Comparison of ENCODE assay signal across 13 cellular contexts in genomic region chr17:50835563-50836231, GRCh38. TPM values are rescaled to one million over a fixed set of nuclear protein-coding genes. Genes with fewer than 3 reads are reported as not detected.
DNase-seq lines count a peak whose midpoint lies in the region; ATAC-seq and TF ChIP-seq lines count a peak whose summit lies in the region.
"Had no signal": no experiment of that assay in that cellular context is flagged by ENCODE, and none has a peak within 500 bp of the region (broad histone marks: within the 10 kb centered on the region; RNA-seq: fewer than 3 reads in every experiment).

A gene with protein sequence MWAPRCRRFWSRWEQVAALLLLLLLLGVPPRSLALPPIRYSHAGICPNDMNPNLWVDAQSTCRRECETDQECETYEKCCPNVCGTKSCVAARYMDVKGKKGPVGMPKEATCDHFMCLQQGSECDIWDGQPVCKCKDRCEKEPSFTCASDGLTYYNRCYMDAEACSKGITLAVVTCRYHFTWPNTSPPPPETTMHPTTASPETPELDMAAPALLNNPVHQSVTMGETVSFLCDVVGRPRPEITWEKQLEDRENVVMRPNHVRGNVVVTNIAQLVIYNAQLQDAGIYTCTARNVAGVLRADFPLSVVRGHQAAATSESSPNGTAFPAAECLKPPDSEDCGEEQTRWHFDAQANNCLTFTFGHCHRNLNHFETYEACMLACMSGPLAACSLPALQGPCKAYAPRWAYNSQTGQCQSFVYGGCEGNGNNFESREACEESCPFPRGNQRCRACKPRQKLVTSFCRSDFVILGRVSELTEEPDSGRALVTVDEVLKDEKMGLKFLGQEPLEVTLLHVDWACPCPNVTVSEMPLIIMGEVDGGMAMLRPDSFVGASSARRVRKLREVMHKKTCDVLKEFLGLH (plus strand): TSS chr17:50835586. CDS start chr17:50835938, 352 bp downstream.

- H3K4me1 ChIP-seq in HEK293 (ENCODE audit: control insufficient read depth, insufficient read depth, low read length) (no peaks in the 10 kb centered on the region), ascending aorta (no peaks in the 10 kb centered on the region), skeletal muscle satellite cell (ENCODE audit: control insufficient read depth, insufficient read depth, low read length) (peaks cover 14% of the 10 kb centered on the region)

- no peaks in the 10 kb centered on the region for H3K9me3 ChIP-seq in HEK293 (ENCODE audit: control insufficient read depth, insufficient read depth, low read depth, low read length)
- no peaks in the 10 kb centered on the region for H3K9me3 ChIP-seq in ascending aorta
- H3K9me3 ChIP-seq in skeletal muscle satellite cell (replicated peaks; ENCODE audit: low read length) = no peaks in the 10 kb centered on the region

- no peak for TF ChIP-seq CTCF in HEK293 (tag by site-specific recombination; IDR thresholded peaks at IDR 0.05)
- no peak for TF ChIP-seq CTCF in ascending aorta (IDR thresholded peaks at IDR 0.05)
- no peak for TF ChIP-seq CTCF in kidney epithelial cell (IDR thresholded peaks at IDR 0.05; ENCODE audit: insufficient read depth, low read length, poor library complexity, severe bottlenecking)

- peak within 1 kb of the TSS; percentile 85 for H3K4me2 ChIP-seq in skeletal muscle satellite cell (ENCODE audit: low read length)

- H3K27me3 ChIP-seq in ascending aorta = no peaks in the 10 kb centered on the region
- H3K27me3 ChIP-seq in kidney epithelial cell (ENCODE audit: control insufficient read depth, insufficient read depth, low read length) = peaks cover 25% of the 10 kb centered on the region
- H3K27me3 ChIP-seq in skeletal muscle satellite cell (ENCODE audit: control insufficient read depth, insufficient read depth, low read length) = peaks cover 19% of the 10 kb centered on the region

- peak within 1 kb of the TSS; percentile 59 for H3K9ac ChIP-seq in skeletal muscle satellite cell (ENCODE audit: low read depth, low read length)

- CTCF ChIA-PET in HEK293 (lab: Yijun Ruan, JAX) = interaction anchor here (0.5 to 1.4 kb wide), 7 partner anchors 16 to 226 kb away, joined by 3 to 6 read pairs (median 4); no protein-coding TSS in a partner anchor

- H3K4me3 ChIP-seq in HEK293 (ENCODE audit: low read depth, low read length) (no peak within 1 kb of the TSS), ascending aorta (peak within 1 kb of the TSS; percentile 43 to 64), kidney epithelial cell (ENCODE audit: low read depth, low read length) (peak within 1 kb of the TSS; percentile 19), skeletal muscle satellite cell (ENCODE audit: low read length) (peak within 1 kb of the TSS; percentile 60)

- H3K27ac ChIP-seq in HEK293 (ENCODE audit: extremely low read depth, low read depth, low read length) (no peak within 1 kb of the TSS), ascending aorta (no peak within 1 kb of the TSS)

- DNase-seq in ascending aorta (ENCODE audit: low spot score in 2 of 2) (no peak), kidney epithelial cell (ENCODE audit: low read depth) (no peak), kidney tubule cell (ENCODE audit: low spot score) (no peak)
- DNase-seq: activated B cell treated with CpG ODN at 0.5 μM for 24 hours; activated naive CD4-positive, alpha-beta T cell treated with anti-CD3 and anti-CD28 coated beads, Interleukin-2, amount 50 U/mL, for 16 hours; mesendoderm; NCI-H1092; stimulated activated CD4-positive, alpha-beta T cell treated with anti-CD3 and anti-CD28 coated beads, Interleukin-4, amount 100 ng/mL, for 1 hour had no signal

- intact Hi-C loops in ascending aorta (cut with DNase I) = no loop called here

- ATAC-seq in esophagus mucosa (no peak), GM18861 (IDR thresholded peaks at IDR 0.05; ENCODE audit: unreplicated experiment) (no peak)

- POLR2A ChIA-PET in HEK293 (lab: Yijun Ruan, JAX) = no interaction called here

- no peaks in the 10 kb centered on the region for H3K36me3 ChIP-seq in HEK293 (ENCODE audit: control insufficient read depth in 2 of 2, insufficient read depth in 1 of 2, low read length in 2 of 2)
- no peaks in the 10 kb centered on the region for H3K36me3 ChIP-seq in ascending aorta
- H3K36me3 ChIP-seq in kidney epithelial cell (ENCODE audit: control insufficient read depth, insufficient read depth, low read length) = no peaks in the 10 kb centered on the region
- H3K36me3 ChIP-seq in skeletal muscle satellite cell (ENCODE audit: insufficient read depth, low read length) = no peaks in the 10 kb centered on the region

TF ChIP-seq in HEK293, 187 proteins besides CTCF, POLR2A, EP300 and RAD21:
- 0 out of 2 replicates have a peak, but pooled peaks have one; percentile 31 for TF ChIP-seq ZIC2 (tag by site-specific recombination; IDR thresholded peaks at IDR 0.05)
- no peak for TF ChIP-seq SP3 (tag by site-specific recombination; IDR thresholded peaks at IDR 0.05)
- TF ChIP-seq ZNF664 (tag by site-specific recombination; IDR thresholded peaks at IDR 0.05) = no peak
- no peak for TF ChIP-seq ZNF660 (tag by site-specific recombination; IDR thresholded peaks at IDR 0.05)

RNA-seq across cellular contexts. Expression of the gene that starts here (rescaled TPM):
- total RNA-seq in ascending aorta (not detected), kidney epithelial cell (not detected in 2 replicates), esophagus mucosa (not detected)
- total RNA-seq in skeletal muscle satellite cell (2012; rRNA removed) = not detected in 2 replicates
- total RNA-seq: activated B cell treated with CpG ODN at 0.5 μM for 24 hours, Daoy had no signal
